ENCODE assay signal across 15 cellular contexts in the genomic region with DNA sequence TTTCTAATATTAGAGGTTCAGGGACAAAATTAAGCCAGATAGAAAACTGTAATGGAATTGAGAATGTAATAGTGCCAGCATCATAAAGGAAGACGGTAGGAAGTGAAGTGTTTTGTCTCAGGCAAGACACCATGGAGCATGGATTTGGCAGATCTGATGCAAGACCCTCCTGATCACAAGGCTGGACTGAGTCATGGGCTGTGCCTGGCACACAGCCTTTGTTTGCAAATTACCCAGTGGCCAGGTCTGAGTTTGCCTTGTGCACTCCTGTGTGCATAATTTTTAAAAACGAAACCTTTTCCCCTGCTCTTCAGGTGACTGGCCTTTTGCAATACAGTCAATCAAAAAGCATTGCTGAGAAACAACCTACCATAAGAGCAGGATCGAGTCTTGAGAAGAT. TPM values are rescaled to one million over a fixed set of nuclear protein-coding genes. Genes with fewer than 3 reads are reported as not detected.
DNase-seq lines count a peak whose midpoint lies in the region; ATAC-seq and TF ChIP-seq lines count a peak whose summit lies in the region.
"Had no signal": no experiment of that assay in that cellular context is flagged by ENCODE, and none has a peak within 500 bp of the region (broad histone marks: within the 10 kb centered on the region; RNA-seq: fewer than 3 reads in every experiment).

No MANE protein-coding gene starts in this region.

- no peak for TF ChIP-seq CTCF in kidney epithelial cell (IDR thresholded peaks at IDR 0.05; ENCODE audit: insufficient read depth, low read length, poor library complexity, severe bottlenecking)
- TF ChIP-seq CTCF in BE2C (IDR thresholded peaks at IDR 0.05; ENCODE audit: low read depth, low read length) = no peak

- H3K9me3 ChIP-seq in BE2C = no peaks in the 10 kb centered on the region
- H3K9me3 ChIP-seq: esophagus muscularis mucosa, testis had no signal

- H3K4me3 ChIP-seq in kidney epithelial cell (ENCODE audit: low read depth, low read length) (no peak overlapping the region), BE2C (ENCODE audit: low read depth, low read length) (no peak overlapping the region)
- H3K4me3 ChIP-seq: esophagus muscularis mucosa, testis had no signal

- no peaks in the 10 kb centered on the region for H3K27me3 ChIP-seq in kidney epithelial cell (ENCODE audit: control insufficient read depth, insufficient read depth, low read length)
- no peaks in the 10 kb centered on the region for H3K27me3 ChIP-seq in BE2C
- H3K27me3 ChIP-seq: esophagus muscularis mucosa, testis had no signal

- H3K36me3 ChIP-seq in kidney epithelial cell (ENCODE audit: control insufficient read depth, insufficient read depth, low read length) (no peaks in the 10 kb centered on the region), BE2C (no peaks in the 10 kb centered on the region)
- H3K36me3 ChIP-seq: esophagus muscularis mucosa had no signal

- H3K4me1 ChIP-seq in BE2C = no peaks in the 10 kb centered on the region
- H3K4me1 ChIP-seq: esophagus muscularis mucosa, testis had no signal

- DNase-seq in NCI-H2029 (lab: John Stamatoyannopoulos, UW) = peak; percentile 6
- no peak for DNase-seq in NCI-H2029 treated with DMSO at 0.1 percent for 48 hours (lab: John Stamatoyannopoulos, UW)
- DNase-seq in amniotic epithelial cell (ENCODE audit: low read depth) = peak; percentile 4
- peak; percentile 72 for DNase-seq in kidney epithelial cell (ENCODE audit: low read depth)
- no peak for DNase-seq in BE2C
- DNase-seq in stimulated activated CD4-positive, alpha-beta T cell treated with anti-CD3 and anti-CD28 coated beads, Interleukin-12 subunit alpha, Interleukin-12 subunit beta, amount 100 ng/mL, for 4 hours = no peak
- DNase-seq: 8988T; activated CD8-positive, alpha-beta T cell treated with anti-CD3 and anti-CD28 coated beads, Interleukin-2, amount 10 ng/mL, durations not matched to agents 7 days and 5 days; activated naive CD4-positive, alpha-beta T cell; naive thymus-derived CD8-positive, alpha-beta T cell; testis had no signal

- ATAC-seq in GM18907 (IDR thresholded peaks at IDR 0.05; ENCODE audit: unreplicated experiment) = no peak
- no peak for ATAC-seq in HG03039 (IDR thresholded peaks at IDR 0.05; ENCODE audit: unreplicated experiment)
- ATAC-seq: activated CD8-positive, alpha-beta T cell treated with anti-CD3 and anti-CD28 coated beads, Interleukin-2, amount 10 ng/mL, durations not matched to agents 7 days and 5 days; naive thymus-derived CD8-positive, alpha-beta T cell had no signal

RNA-seq across cellular contexts. Expression of gene UPP2, which starts 2.0 kb away (rescaled TPM):
- not detected in 2 replicates for total RNA-seq in kidney epithelial cell
- polyA plus RNA-seq in BE2C (2012; ENCODE audit: insufficient read depth, insufficient read length, low read depth) = not detected
- total RNA-seq: activated CD8-positive, alpha-beta T cell treated with anti-CD3 and anti-CD28 coated beads, Interleukin-2, amount 10 ng/mL, durations not matched to agents 7 days and 5 days; esophagus muscularis mucosa; naive thymus-derived CD8-positive, alpha-beta T cell; skeletal muscle tissue had no signal
- polyA plus RNA-seq: naive thymus-derived CD8-positive, alpha-beta T cell had no signal

Comparison
In these comparisons a context has a peak if more than half of its experiments do, and no peak if none do; other contexts are left out.
1. DNase-seq: peak in NCI-H2029 (single experiment), amniotic epithelial cell (single experiment) and kidney epithelial cell (single experiment); none in NCI-H2029 treated with DMSO at 0.1 percent for 48 hours (single experiment), BE2C (single experiment) and stimulated activated CD4-positive, alpha-beta T cell treated with anti-CD3 and anti-CD28 coated beads, Interleukin-12 subunit alpha, Interleukin-12 subunit beta, amount 100 ng/mL, for 4 hours (single experiment).